Comparison of ENCODE assay signal across 1 cellular context in genomic region chr4:123072060-123072459, GRCh38.
TF ChIP-seq lines count a peak whose summit lies in the region.

No MANE protein-coding gene starts in this region.

TF ChIP-seq in WTC11, 78 proteins besides CTCF, POLR2A, EP300 and RAD21 (continued from another document):
- TF ChIP-seq ZNF396 (CRISPR knock-in tag; IDR thresholded peaks at IDR 0.05; ENCODE audit: borderline replicate concordance) = no peak
TF ChIP-seq in WTC11: peak in this region for 0.
